In the genomic region with DNA sequence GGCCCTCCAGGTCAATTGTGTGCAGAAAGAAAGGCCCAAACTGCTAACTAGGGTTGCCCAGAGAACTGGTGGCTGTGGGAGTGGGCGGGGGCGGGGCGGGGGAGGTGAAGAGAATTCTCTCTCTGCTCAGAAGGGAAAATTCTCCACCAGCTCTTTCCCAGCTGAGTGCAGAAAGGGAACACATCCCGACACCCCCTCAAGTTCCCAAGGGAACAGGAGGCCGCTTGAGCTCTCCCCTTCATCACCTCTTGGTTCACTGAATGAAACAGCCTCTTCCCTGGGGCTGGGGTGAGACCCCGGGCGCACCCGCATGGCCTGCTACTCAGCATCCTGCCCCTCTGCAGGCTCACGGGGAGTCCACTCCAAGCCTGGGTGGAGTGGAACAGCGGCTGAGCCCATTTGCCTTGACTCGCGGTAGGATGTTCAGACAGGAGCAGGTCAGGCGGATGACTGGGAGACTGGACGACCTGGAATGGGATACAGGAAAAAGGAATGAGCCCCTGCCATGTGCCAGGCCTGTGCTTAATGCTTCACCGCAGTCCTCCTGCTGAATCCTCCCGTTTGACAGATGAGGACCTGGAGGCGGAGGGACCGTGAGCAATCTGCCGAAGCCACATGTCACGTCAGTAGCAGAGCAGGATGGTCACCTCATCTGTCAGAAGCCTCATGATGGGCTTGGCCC, we compare ENCODE assay signal across 22 cellular contexts.
"Had no signal": no experiment of that assay in that cellular context is flagged by ENCODE, and none has a peak within 500 bp of the region (broad histone marks: within the 10 kb centered on the region; RNA-seq: fewer than 3 reads in every experiment).

No MANE protein-coding gene starts in this region.

- H3K79me2 ChIP-seq: parathyroid adenoma had no signal

- H3K36me3 ChIP-seq: breast epithelium, esophagus squamous epithelium, left lung, lower lobe of right lung, thoracic aorta had no signal

- H3K4me1 ChIP-seq: breast epithelium, esophagus squamous epithelium, lower lobe of right lung, parathyroid adenoma, psoas muscle had no signal

- H3K27ac ChIP-seq: breast epithelium, epithelial cell of prostate, esophagus squamous epithelium, left lung, lower lobe of right lung, parathyroid adenoma, psoas muscle, thoracic aorta had no signal

- DNase-seq: activated CD4-positive, alpha-beta T cell treated with anti-CD3 and anti-CD28 coated beads for 36 hours; activated CD4-positive, CD25-positive, alpha-beta regulatory T cell; activated CD8-positive, alpha-beta T cell treated with anti-CD3 and anti-CD28 coated beads, Interleukin-2, amount 10 ng/mL, durations not matched to agents 7 days and 5 days; activated naive CD4-positive, alpha-beta T cell; activated T-cell treated with anti-CD3 and anti-CD28 coated beads for 4 hours; activated T-cell treated with anti-CD3 and anti-CD28 coated beads, Interleukin-2, amount 50 U/mL, for 72 hours; effector CD4-positive, alpha-beta T cell; esophagus squamous epithelium; foreskin melanocyte; kidney glomerular epithelial cell; left lung; lower lobe of right lung; occipital lobe; psoas muscle; stimulated activated CD4-positive, alpha-beta T cell treated with anti-CD3 and anti-CD28 coated beads, Interleukin-2, amount 100 ng/mL, for 48 hours; T-cell; trophoblast cell had no signal

- ATAC-seq: activated CD4-positive, alpha-beta T cell treated with anti-CD3 and anti-CD28 coated beads for 36 hours; activated CD8-positive, alpha-beta T cell treated with anti-CD3 and anti-CD28 coated beads, Interleukin-2, amount 10 ng/mL, durations not matched to agents 7 days and 5 days; activated naive CD4-positive, alpha-beta T cell treated with anti-CD3 and anti-CD28 coated beads, Interleukin-2, amount 50 U/mL, for 72 hours; activated T-cell treated with anti-CD3 and anti-CD28 coated beads, Interleukin-2, amount 50 U/mL, for 72 hours; left lung; lower lobe of right lung; psoas muscle; T-cell had no signal

- H2AFZ ChIP-seq: parathyroid adenoma had no signal

- H3K9me3 ChIP-seq: breast epithelium, esophagus squamous epithelium, left lung, lower lobe of right lung, psoas muscle, thoracic aorta had no signal

- H3K4me3 ChIP-seq: breast epithelium, esophagus squamous epithelium, left lung, lower lobe of right lung, psoas muscle, thoracic aorta had no signal

- H3K27me3 ChIP-seq: breast epithelium, esophagus squamous epithelium, left lung had no signal

- H3K9ac ChIP-seq: parathyroid adenoma had no signal
